Comparison of ENCODE assay signal across 1 cellular context in genomic region chr11:47270331-47271271, GRCh38.
TF ChIP-seq lines count a peak whose summit lies in the region.

No MANE protein-coding gene starts in this region.

TF ChIP-seq in GM12878, 131 proteins besides CTCF, POLR2A, EP300 and RAD21:
- TF ChIP-seq RUNX3 (IDR thresholded peaks at IDR 0.05; ENCODE audit: low read length) (peak; percentile 42; the same call in 1 of the 2 replicates), CREB1 (IDR thresholded peaks at IDR 0.05; ENCODE audit: low read depth) (peak; percentile 50; the same call in 1 of the 2 replicates), NBN (IDR thresholded peaks at IDR 0.05) (no peak), ZNF687 (IDR thresholded peaks at IDR 0.05) (no peak), ZNF217 (IDR thresholded peaks at IDR 0.05) (no peak), IRF5 (IDR thresholded peaks at IDR 0.05; ENCODE audit: borderline replicate concordance) (no peak), BACH1 (IDR thresholded peaks at IDR 0.05; ENCODE audit: borderline replicate concordance) (no peak), MYC (IDR thresholded peaks at IDR 0.05; ENCODE audit: insufficient read depth, insufficient read length, insufficient replicate concordance, low read length, severe bottlenecking) (no peak), SMARCA5 (IDR thresholded peaks at IDR 0.05) (0 out of 2 replicates have a peak, but pooled peaks have one; percentile 37), EGR1 (IDR thresholded peaks at IDR 0.05; ENCODE audit: borderline replicate concordance in 1 of 2, low read depth in 2 of 2, low read length in 2 of 2) (peak in 1 of 2 experiments; percentile 60; a peak in 1 of 3 replicates), SPI1 (IDR thresholded peaks at IDR 0.05; ENCODE audit: borderline replicate concordance, insufficient read depth, low read depth, low read length) (no peak), GABPA (IDR thresholded peaks at IDR 0.05; ENCODE audit: low read depth) (no peak), MLLT1 (IDR thresholded peaks at IDR 0.05) (no peak), ESRRA (IDR thresholded peaks at IDR 0.05; ENCODE audit: low read length) (no peak), ATF3 (IDR thresholded peaks at IDR 0.05; ENCODE audit: borderline replicate concordance, extremely low read depth, low read depth, low read length) (no peak), E2F4 (IDR thresholded peaks at IDR 0.05; ENCODE audit: low read depth, low read length) (no peak), REST (IDR thresholded peaks at IDR 0.05; ENCODE audit: low read depth, low read length) (peak; percentile 34; the same call in 1 of the 2 replicates), PRDM15 (CRISPR knock-in tag; IDR thresholded peaks at IDR 0.05) (no peak)
